ENCODE assay signal across 7 cellular contexts in the genomic region with DNA sequence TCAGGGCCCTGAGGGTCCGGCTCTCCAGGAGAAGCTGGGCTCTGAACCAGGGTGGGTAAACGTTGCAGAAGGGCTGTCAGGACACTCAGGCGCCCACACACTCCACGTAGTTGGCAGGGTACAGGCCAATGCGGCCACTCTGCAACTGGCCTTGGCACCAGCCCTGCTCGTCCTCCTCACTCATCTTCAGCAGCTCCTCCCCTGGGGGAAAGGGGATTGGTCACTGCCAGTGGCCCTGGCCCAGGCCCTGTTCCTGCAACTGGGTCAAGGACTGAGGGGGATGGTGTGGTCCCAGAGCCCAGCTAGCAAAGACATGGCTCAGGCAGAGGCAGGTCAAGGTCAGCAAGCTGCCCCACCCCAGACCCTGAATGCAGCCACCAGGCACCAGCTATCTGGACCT. TPM values are rescaled to one million over a fixed set of nuclear protein-coding genes. Genes with fewer than 3 reads are reported as not detected.
DNase-seq lines count a peak whose midpoint lies in the region; TF ChIP-seq lines count a peak whose summit lies in the region.

No MANE protein-coding gene starts in this region.

- H3K27ac ChIP-seq in KMS-11 = peak overlapping the region; percentile 81
- H3K27ac ChIP-seq in ascending aorta = peak overlapping the region; percentile 98 to 99
- H3K27ac ChIP-seq in liver (ENCODE audit: low read depth in 1 of 2, low read length in 2 of 2) = peak overlapping the region; percentile 94 to 99
- peak overlapping the region; percentile 99 for H3K27ac ChIP-seq in suprapubic skin

- peaks cover 22% of the 10 kb centered on the region for H3K4me1 ChIP-seq in KMS-11 (ENCODE audit: low read depth, poor library complexity, severe bottlenecking)
- H3K4me1 ChIP-seq in ascending aorta = peaks cover 15 to 33% of the 10 kb centered on the region in 2 donors
- H3K4me1 ChIP-seq in liver (ENCODE audit: control insufficient read depth in 4 of 4, insufficient read depth in 4 of 4, low read length in 3 of 4) = peaks cover 14 to 72% (median 55%) of the 10 kb centered on the region in 4 donors
- peaks cover 26% of the 10 kb centered on the region for H3K4me1 ChIP-seq in suprapubic skin

- H3K27me3 ChIP-seq in KMS-11 (ENCODE audit: insufficient read depth, low read depth) (no peaks in the 10 kb centered on the region), ascending aorta (no peaks in the 10 kb centered on the region), liver (ENCODE audit: control insufficient read depth in 4 of 4, insufficient read depth in 4 of 4, low read length in 3 of 4) (no peaks in the 10 kb centered on the region), suprapubic skin (no peaks in the 10 kb centered on the region)

- H3K36me3 ChIP-seq in KMS-11 (ENCODE audit: insufficient read depth) = peaks cover 4% of the 10 kb centered on the region; the same call in 1 of the 2 replicates
- peaks cover 22 to 42% of the 10 kb centered on the region in 2 donors for H3K36me3 ChIP-seq in ascending aorta
- H3K36me3 ChIP-seq in liver (ENCODE audit: control insufficient read depth in 4 of 4, insufficient read depth in 3 of 4, low read depth in 1 of 4, low read length in 3 of 4) = peaks cover 8 to 14% (median 10%) of the 10 kb centered on the region in 4 donors
- peaks cover 23% of the 10 kb centered on the region for H3K36me3 ChIP-seq in suprapubic skin

- TF ChIP-seq EP300 in suprapubic skin (IDR thresholded peaks at IDR 0.05) = no peak

- DNase-seq in ascending aorta (ENCODE audit: low spot score in 2 of 2) (no peak), suprapubic skin (ENCODE audit: low spot score in 2 of 2) (peak in 1 of 2 donors; percentile 85), NCI-H2227 treated with DMSO at 0.1 percent for 48 hours (lab: John Stamatoyannopoulos, UW) (no peak), A172 (ENCODE audit: low spot score) (no peak), NCI-H2029 treated with DMSO at 0.1 percent for 48 hours (lab: John Stamatoyannopoulos, UW) (no peak)

- H3K9me3 ChIP-seq in ascending aorta = no peaks in the 10 kb centered on the region
- H3K9me3 ChIP-seq in liver (ENCODE audit: control insufficient read depth in 4 of 4, low read length in 3 of 4) = no peaks in the 10 kb centered on the region
- H3K9me3 ChIP-seq in suprapubic skin = no peaks in the 10 kb centered on the region

- peak overlapping the region; percentile 92; the same call in 1 of the 2 replicates for H3K9ac ChIP-seq in KMS-11
- H3K9ac ChIP-seq in liver (ENCODE audit: low read depth in 1 of 2, low read length in 2 of 2) = peak overlapping the region in 1 of 2 donors; percentile 95

- H3K4me3 ChIP-seq in KMS-11 (IDR thresholded peaks at IDR 0.05; ENCODE audit: insufficient read depth, low read depth, low read length) (peak overlapping the region; percentile 7), ascending aorta (peak overlapping the region; percentile 98 to 99), liver (ENCODE audit: low read depth in 1 of 3, low read length in 3 of 3) (peak overlapping the region in 1 of 3 donors; percentile 4), suprapubic skin (peak overlapping the region; percentile 97)

- no peaks in the 10 kb centered on the region for H4K20me1 ChIP-seq in KMS-11 (ENCODE audit: insufficient read depth)

- peak overlapping the region; percentile 89 for H2AFZ ChIP-seq in KMS-11 (ENCODE audit: low read depth)

- intact Hi-C loops in ascending aorta (cut with DNase I) = loop anchor here (1.0 to 5.0 kb wide), 6 partner anchors 7 to 249 kb away; a partner anchor contains a TSS

- 15% methylated on average over 6 of the region's 6 CpGs for WGBS in liver
- 43% methylated on average over 3 of the region's 6 CpGs for WGBS in suprapubic skin

- no peak for TF ChIP-seq RAD21 in liver (IDR thresholded peaks at IDR 0.05)

- H3K79me2 ChIP-seq in KMS-11 (ENCODE audit: insufficient read depth, low read depth) = peaks cover 34% of the 10 kb centered on the region

- TF ChIP-seq CTCF in KMS-11 (conservative IDR thresholded peaks at IDR 0.05; ENCODE audit: low read depth, low read length) (no peak), ascending aorta (IDR thresholded peaks at IDR 0.05) (no peak), liver (IDR thresholded peaks at IDR 0.05; ENCODE audit: low read depth, low read length, missing input control) (no peak), suprapubic skin (IDR thresholded peaks at IDR 0.05) (no peak)

- TF ChIP-seq POLR2A in suprapubic skin (IDR thresholded peaks at IDR 0.05) = no peak

- peak overlapping the region; percentile 52; the same call in 1 of the 2 replicates for H3K4me2 ChIP-seq in KMS-11

TF ChIP-seq in liver, 16 proteins besides CTCF, POLR2A, EP300 and RAD21:
- peak; percentile 33 to 51 for TF ChIP-seq HNF4A (conservative IDR thresholded peaks at IDR 0.05)
- TF ChIP-seq, protein P1, sequence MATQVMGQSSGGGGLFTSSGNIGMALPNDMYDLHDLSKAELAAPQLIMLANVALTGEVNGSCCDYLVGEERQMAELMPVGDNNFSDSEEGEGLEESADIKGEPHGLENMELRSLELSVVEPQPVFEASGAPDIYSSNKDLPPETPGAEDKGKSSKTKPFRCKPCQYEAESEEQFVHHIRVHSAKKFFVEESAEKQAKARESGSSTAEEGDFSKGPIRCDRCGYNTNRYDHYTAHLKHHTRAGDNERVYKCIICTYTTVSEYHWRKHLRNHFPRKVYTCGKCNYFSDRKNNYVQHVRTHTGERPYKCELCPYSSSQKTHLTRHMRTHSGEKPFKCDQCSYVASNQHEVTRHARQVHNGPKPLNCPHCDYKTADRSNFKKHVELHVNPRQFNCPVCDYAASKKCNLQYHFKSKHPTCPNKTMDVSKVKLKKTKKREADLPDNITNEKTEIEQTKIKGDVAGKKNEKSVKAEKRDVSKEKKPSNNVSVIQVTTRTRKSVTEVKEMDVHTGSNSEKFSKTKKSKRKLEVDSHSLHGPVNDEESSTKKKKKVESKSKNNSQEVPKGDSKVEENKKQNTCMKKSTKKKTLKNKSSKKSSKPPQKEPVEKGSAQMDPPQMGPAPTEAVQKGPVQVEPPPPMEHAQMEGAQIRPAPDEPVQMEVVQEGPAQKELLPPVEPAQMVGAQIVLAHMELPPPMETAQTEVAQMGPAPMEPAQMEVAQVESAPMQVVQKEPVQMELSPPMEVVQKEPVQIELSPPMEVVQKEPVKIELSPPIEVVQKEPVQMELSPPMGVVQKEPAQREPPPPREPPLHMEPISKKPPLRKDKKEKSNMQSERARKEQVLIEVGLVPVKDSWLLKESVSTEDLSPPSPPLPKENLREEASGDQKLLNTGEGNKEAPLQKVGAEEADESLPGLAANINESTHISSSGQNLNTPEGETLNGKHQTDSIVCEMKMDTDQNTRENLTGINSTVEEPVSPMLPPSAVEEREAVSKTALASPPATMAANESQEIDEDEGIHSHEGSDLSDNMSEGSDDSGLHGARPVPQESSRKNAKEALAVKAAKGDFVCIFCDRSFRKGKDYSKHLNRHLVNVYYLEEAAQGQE (IDR thresholded peaks at IDR 0.05) = peak; percentile 4
- TF ChIP-seq, protein P2, sequence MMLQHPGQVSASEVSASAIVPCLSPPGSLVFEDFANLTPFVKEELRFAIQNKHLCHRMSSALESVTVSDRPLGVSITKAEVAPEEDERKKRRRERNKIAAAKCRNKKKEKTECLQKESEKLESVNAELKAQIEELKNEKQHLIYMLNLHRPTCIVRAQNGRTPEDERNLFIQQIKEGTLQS (IDR thresholded peaks at IDR 0.05) = no peak
- TF ChIP-seq SP1 (IDR thresholded peaks at IDR 0.05) = peak; percentile 43
- TF ChIP-seq HNF4G (IDR thresholded peaks at IDR 0.05) = peak; percentile 24
- no peak for TF ChIP-seq GABPA (IDR thresholded peaks at IDR 0.05 in 1 of 2, conservative IDR thresholded peaks at IDR 0.05 in 1 of 2)
- TF ChIP-seq EGR1 (IDR thresholded peaks at IDR 0.05; ENCODE audit: low read depth in 2 of 2) = peak in 1 of 2 donors; percentile 12
- TF ChIP-seq RXRA (IDR thresholded peaks at IDR 0.05) = peak; percentile 57 to 77
- peak; percentile 25 for TF ChIP-seq YY1 (IDR thresholded peaks at IDR 0.05)
- TF ChIP-seq FOXA1 (IDR thresholded peaks at IDR 0.05) = no peak
TF ChIP-seq in liver: peak in this region for 7.

RNA-seq across cellular contexts. Expression of a gene that starts 1.2 kb away (rescaled TPM):
- total RNA-seq in ascending aorta (66.1 TPM), liver (100 to 1,000 TPM in 1 of 2 donors, 10 to 100 TPM in 1; 61.1 to 163 TPM), suprapubic skin (100 to 1,000 TPM; 178 to 248 (median 201) TPM)
- polyA plus RNA-seq in liver = 10 to 100 TPM; 37.3 to 44.9 TPM
- total RNA-seq in A172 (2014; rRNA removed; shearing (Covaris generic)) = 106 and 166 TPM in 2 replicates

RNA-seq across cellular contexts. Expression of a gene that starts 8.4 kb away (rescaled TPM):
- 32.7 TPM for total RNA-seq in ascending aorta
- total RNA-seq in liver = 10 to 100 TPM; 12.1 to 20.6 TPM
- 10 to 100 TPM; 18.7 to 23.3 TPM for polyA plus RNA-seq in liver
- total RNA-seq in suprapubic skin = 10 to 100 TPM; 42.5 to 59.3 (median 53.5) TPM
- total RNA-seq in A172 (2014; rRNA removed; shearing (Covaris generic)) = 28.7 and 32.2 TPM in 2 replicates

RNA-seq across cellular contexts. Expression of a gene that starts 36.9 kb away (rescaled TPM):
- total RNA-seq in ascending aorta (22.6 TPM), liver (1 to 10 TPM; 6.6 to 7.6 TPM), suprapubic skin (100 to 1,000 TPM in 1 of 4 donors, 10 to 100 TPM in 3; 53.4 to 193 (median 71.8) TPM)
- 10 to 100 TPM in 1 of 2 donors, 1 to 10 TPM in 1; 10.0 to 11.9 TPM for polyA plus RNA-seq in liver
- 86.1 and 110 TPM in 2 replicates for total RNA-seq in A172 (2014; rRNA removed; shearing (Covaris generic))
